Comparison of ENCODE assay signal across 7 cellular contexts in the genomic region with DNA sequence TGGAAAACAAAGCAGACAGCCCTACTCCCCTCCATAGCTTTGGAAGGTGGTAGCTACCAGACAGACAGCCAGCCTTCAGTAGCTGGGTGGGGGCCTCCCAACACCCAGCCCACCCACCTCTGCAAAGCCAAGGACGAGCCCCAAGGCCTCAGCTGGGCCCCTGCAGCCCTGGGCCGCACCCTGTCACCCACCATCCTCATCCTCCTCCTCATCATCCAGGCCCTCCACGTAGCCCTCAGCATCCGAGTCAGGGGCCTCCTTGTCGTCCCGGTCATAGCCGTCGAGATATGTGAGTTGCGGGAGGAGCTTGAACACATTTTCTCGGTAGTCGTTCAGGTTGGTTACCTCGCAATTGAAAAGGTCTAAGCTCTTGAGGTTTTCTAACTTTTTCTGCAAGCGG.
"Had no signal": no experiment of that assay in that cellular context is flagged by ENCODE, and none has a peak within 500 bp of the region (broad histone marks: within the 10 kb centered on the region; RNA-seq: fewer than 3 reads in every experiment).

No MANE protein-coding gene starts in this region.

- H3K27ac Mint-ChIP-seq: nephron had no signal

- DNase-seq: cortex of kidney had no signal

- H3K4me3 Mint-ChIP-seq: nephron; T-helper 1 cell treated with Interleukin-12 subunit alpha and Interleukin-12 subunit beta and Interleukin-4 antibody, amounts not matched to agents 30 μg/mL and 1 μg/mL, for 36 hours had no signal

- H3K9me3 Mint-ChIP-seq: nephron; T-helper 1 cell treated with Interleukin-12 subunit alpha and Interleukin-12 subunit beta and Interleukin-4 antibody, amounts not matched to agents 30 μg/mL and 1 μg/mL, for 36 hours had no signal

- H3K4me3 ChIP-seq: mucosa of descending colon, psoas muscle, sigmoid colon, upper lobe of right lung had no signal

- H3K9me3 ChIP-seq: mucosa of descending colon, psoas muscle, sigmoid colon, upper lobe of right lung had no signal

- H3K27ac ChIP-seq: psoas muscle, sigmoid colon, upper lobe of right lung had no signal

- H3K27me3 ChIP-seq: sigmoid colon, upper lobe of right lung had no signal
